ENCODE assay signal across 17 cellular contexts in genomic region chr6:162644153-162644552, GRCh38.
DNase-seq lines count a peak whose midpoint lies in the region; ATAC-seq and TF ChIP-seq lines count a peak whose summit lies in the region.
"Had no signal": no experiment of that assay in that cellular context is flagged by ENCODE, and none has a peak within 500 bp of the region (broad histone marks: within the 10 kb centered on the region; RNA-seq: fewer than 3 reads in every experiment).

No MANE protein-coding gene starts in this region.

- H3K9me3 ChIP-seq in right atrium auricular region, result no peaks in the 10 kb centered on the region
- H3K9me3 ChIP-seq in heart left ventricle, result no peaks in the 10 kb centered on the region
- H3K9me3 ChIP-seq in mesenchymal stem cell (ENCODE audit: control insufficient read depth, low read length), result no peaks in the 10 kb centered on the region
- no peaks in the 10 kb centered on the region for H3K9me3 ChIP-seq in skeletal muscle tissue (ENCODE audit: control insufficient read depth in 3 of 3, low read length in 3 of 3)

- no peak overlapping the region for H3K14ac ChIP-seq in mesenchymal stem cell (ENCODE audit: low read length in 2 of 2)

- H2BK120ac ChIP-seq in mesenchymal stem cell (ENCODE audit: low read depth, low read length), result no peak overlapping the region

- H3K36me3 ChIP-seq in right atrium auricular region (no peaks in the 10 kb centered on the region), heart left ventricle (no peaks in the 10 kb centered on the region), mesenchymal stem cell (ENCODE audit: control insufficient read depth in 1 of 2, insufficient read depth in 2 of 2, low read depth in 1 of 2, low read length in 2 of 2) (no peaks in the 10 kb centered on the region), skeletal muscle tissue (ENCODE audit: control insufficient read depth in 3 of 3, insufficient read depth in 3 of 3, low read length in 3 of 3) (no peaks in the 10 kb centered on the region)

- no peak overlapping the region for H3K27ac ChIP-seq in right atrium auricular region
- H3K27ac ChIP-seq in heart left ventricle, result no peak overlapping the region
- H3K27ac ChIP-seq in mesenchymal stem cell (ENCODE audit: low read length, poor library complexity, severe bottlenecking), result no peak overlapping the region
- peak overlapping the region; percentile 67 for H3K27ac ChIP-seq in skeletal muscle tissue (ENCODE audit: low read depth, low read length)

- no peak overlapping the region for H3K4ac ChIP-seq in mesenchymal stem cell (ENCODE audit: low read depth in 1 of 2, low read length in 2 of 2)

- H3K4me1 ChIP-seq in right atrium auricular region (peaks cover 0 to 5% of the 10 kb centered on the region in 2 donors), heart left ventricle (peaks cover 0 to 16% (median 5%) of the 10 kb centered on the region in 12 donors), mesenchymal stem cell (ENCODE audit: control insufficient read depth, insufficient read depth, low read depth, low read length) (peaks cover 2% of the 10 kb centered on the region), skeletal muscle tissue (ENCODE audit: control insufficient read depth in 3 of 3, insufficient read depth in 3 of 3, low read length in 3 of 3) (peaks cover 7 to 9% (median 7%) of the 10 kb centered on the region in 3 donors)

- peak overlapping the region; percentile 34 for H4K91ac ChIP-seq in mesenchymal stem cell (ENCODE audit: low read length)

- no peaks in the 10 kb centered on the region for H3K9me3 Mint-ChIP-seq in stimulated activated effector memory CD8-positive, alpha-beta T cell treated with anti-CD3 and anti-CD28 coated beads, Interleukin-12 subunit alpha, Interleukin-12 subunit beta, amount 100 ng/mL, for 72 hours
- H3K9me3 Mint-ChIP-seq: CD4-positive, alpha-beta T cell; H9 had no signal

- no peak overlapping the region for H4K8ac ChIP-seq in mesenchymal stem cell (ENCODE audit: low read length)

- no peak overlapping the region for H3K9ac ChIP-seq in mesenchymal stem cell (ENCODE audit: low read length)
- H3K9ac ChIP-seq in skeletal muscle tissue (ENCODE audit: low read depth in 1 of 3, low read length in 3 of 3), result peak overlapping the region in 2 of 3 donors; percentile 62 to 63

- no peak overlapping the region for H2BK5ac ChIP-seq in mesenchymal stem cell (ENCODE audit: low read depth, low read length, poor library complexity, severe bottlenecking)

- WGBS in heart left ventricle, 4 donors, result 59 to 68% (median 66%) methylated on average over 2 of the region's 2 CpGs
- 95% methylated on average over 2 of the region's 2 CpGs for WGBS in mesenchymal stem cell

- H2BK15ac ChIP-seq in mesenchymal stem cell (ENCODE audit: low read depth, poor library complexity, severe bottlenecking), result no peak overlapping the region

- H3K79me1 ChIP-seq in mesenchymal stem cell (replicated peaks; ENCODE audit: low read length, poor library complexity, severe bottlenecking), result no peaks in the 10 kb centered on the region

- H3K4me2 ChIP-seq in mesenchymal stem cell (ENCODE audit: low read length, poor library complexity, severe bottlenecking), result no peak overlapping the region

- no peak overlapping the region for H2AFZ ChIP-seq in mesenchymal stem cell (ENCODE audit: low read depth, low read length)

- H3K4me3 ChIP-seq in right atrium auricular region, result no peak overlapping the region
- no peak overlapping the region for H3K4me3 ChIP-seq in heart left ventricle
- H3K4me3 ChIP-seq in mesenchymal stem cell (ENCODE audit: insufficient read depth in 1 of 2, low read depth in 1 of 2, low read length in 2 of 2), result no peak overlapping the region
- H3K4me3 ChIP-seq in skeletal muscle tissue (ENCODE audit: low read length in 3 of 3), result peak overlapping the region in 2 of 3 donors; percentile 49 to 53

- H3K36me3 Mint-ChIP-seq in stimulated activated effector memory CD8-positive, alpha-beta T cell treated with anti-CD3 and anti-CD28 coated beads, Interleukin-12 subunit alpha, Interleukin-12 subunit beta, amount 100 ng/mL, for 72 hours, result no peaks in the 10 kb centered on the region

- no peaks in the 10 kb centered on the region for H3K4me1 Mint-ChIP-seq in stimulated activated effector memory CD8-positive, alpha-beta T cell treated with anti-CD3 and anti-CD28 coated beads, Interleukin-12 subunit alpha, Interleukin-12 subunit beta, amount 100 ng/mL, for 72 hours

- no peak overlapping the region for H2AK5ac ChIP-seq in mesenchymal stem cell (ENCODE audit: low read length, severe bottlenecking)

- H3K18ac ChIP-seq in mesenchymal stem cell (ENCODE audit: low read depth in 1 of 2, low read length in 2 of 2), result no peak overlapping the region

- TF ChIP-seq CTCF in right atrium auricular region (IDR thresholded peaks at IDR 0.05) (no peak), heart left ventricle (IDR thresholded peaks at IDR 0.05) (no peak)

- peak; percentile 36 for ATAC-seq in Right ventricle myocardium superior (ENCODE audit: poor library complexity)
- peak; percentile 26 to 61 (median 46) for ATAC-seq in heart left ventricle
- no peak for ATAC-seq in HG02798 (IDR thresholded peaks at IDR 0.05; ENCODE audit: poor library complexity, unreplicated experiment)
- no peak for ATAC-seq in stimulated activated effector memory CD8-positive, alpha-beta T cell treated with anti-CD3 and anti-CD28 coated beads, Interleukin-12 subunit alpha, Interleukin-12 subunit beta, amount 100 ng/mL, for 72 hours

- intact Hi-C loops in Right ventricle myocardium superior (cut with DNase I), result no loop called here
- intact Hi-C loops in heart left ventricle (cut with DNase I), result no loop called here

- no peak overlapping the region for H3K27ac Mint-ChIP-seq in stimulated activated effector memory CD8-positive, alpha-beta T cell treated with anti-CD3 and anti-CD28 coated beads, Interleukin-12 subunit alpha, Interleukin-12 subunit beta, amount 100 ng/mL, for 72 hours
- H3K27ac Mint-ChIP-seq: CD4-positive, alpha-beta T cell; H9 had no signal

- H3K23ac ChIP-seq in mesenchymal stem cell (ENCODE audit: low read length in 2 of 2), result no peak overlapping the region

- H3K4me3 Mint-ChIP-seq in stimulated activated effector memory CD8-positive, alpha-beta T cell treated with anti-CD3 and anti-CD28 coated beads, Interleukin-12 subunit alpha, Interleukin-12 subunit beta, amount 100 ng/mL, for 72 hours, result no peak overlapping the region
- H3K4me3 Mint-ChIP-seq: CD4-positive, alpha-beta T cell; H9 had no signal

- H3K27me3 ChIP-seq in right atrium auricular region (no peaks in the 10 kb centered on the region), heart left ventricle (no peaks in the 10 kb centered on the region), mesenchymal stem cell (ENCODE audit: control insufficient read depth in 1 of 2, insufficient read depth in 1 of 2, low read length in 2 of 2) (no peaks in the 10 kb centered on the region), skeletal muscle tissue (ENCODE audit: control insufficient read depth in 3 of 3, insufficient read depth in 3 of 3, low read length in 3 of 3) (no peaks in the 10 kb centered on the region)

- no peak overlapping the region for H2BK12ac ChIP-seq in mesenchymal stem cell (ENCODE audit: low read length in 2 of 2)

- TF ChIP-seq POLR2A in heart left ventricle (IDR thresholded peaks at IDR 0.05), result no peak

- DNase-seq in Right ventricle myocardium superior (no peak), right atrium auricular region (ENCODE audit: low spot score) (no peak), heart left ventricle (no peak), mesenchymal stem cell (no peak), DMS 273 treated with DMSO at 0.1 percent for 48 hours (lab: John Stamatoyannopoulos, UW) (no peak)
- no peak for DNase-seq in stimulated activated effector memory CD8-positive, alpha-beta T cell treated with anti-CD3 and anti-CD28 coated beads, Interleukin-12 subunit alpha, Interleukin-12 subunit beta, amount 100 ng/mL, for 72 hours (ENCODE audit: low spot score in 2 of 2)
- DNase-seq: 8988T; C1 segment of cervical spinal cord; Calu3; CD4-positive, alpha-beta T cell; DMS153; DMS79 treated with DMSO at 0.1 percent for 48 hours; EL; GOT3; H9 had no signal

Comparison
In these comparisons a context has a peak if more than half of its experiments do, and no peak if none do; other contexts are left out.
1. ATAC-seq: peak in Right ventricle myocardium superior (single experiment) and heart left ventricle (4 of 4); none in HG02798 (single experiment) and stimulated activated effector memory CD8-positive, alpha-beta T cell treated with anti-CD3 and anti-CD28 coated beads, Interleukin-12 subunit alpha, Interleukin-12 subunit beta, amount 100 ng/mL, for 72 hours (single experiment).
2. H3K4me3 ChIP-seq: peak in skeletal muscle tissue (2 of 3); none in right atrium auricular region (0 of 2), heart left ventricle (0 of 12) and mesenchymal stem cell (0 of 2).